ENCODE assay signal across 1 cellular context in genomic region chr12:16382652-16383312, GRCh38.
TF ChIP-seq lines count a peak whose summit lies in the region.

No MANE protein-coding gene starts in this region.

TF ChIP-seq in H1, 55 proteins besides CTCF, POLR2A, EP300 and RAD21:
- TF ChIP-seq YY1 (IDR thresholded peaks at IDR 0.05; ENCODE audit: low read depth, low read length), result 0 out of 2 replicates have a peak, but pooled peaks have one; percentile 45
